28 cellular contexts compared by ENCODE assay signal in genomic region chr14:27371868-27372267, GRCh38.
"Had no signal": no experiment of that assay in that cellular context is flagged by ENCODE, and none has a peak within 500 bp of the region (broad histone marks: within the 10 kb centered on the region; RNA-seq: fewer than 3 reads in every experiment).

No MANE protein-coding gene starts in this region.

- H3K9me3 Mint-ChIP-seq: dendritic cell treated with granulocyte-macrophage colony-stimulating factor and Interleukin-4, amounts not matched to agents 40 ng/mL and 50 ng/mL, for 4 days; endodermal cell had no signal

- H3K9me3 ChIP-seq: colonic mucosa, esophagus muscularis mucosa, esophagus squamous epithelium, gastrocnemius medialis, gastroesophageal sphincter had no signal

- DNase-seq: colonic mucosa; cortex of kidney; dermis blood vessel endothelial cell; dorsolateral prefrontal cortex; effector CD4-positive, alpha-beta T cell; effector CD8-positive, alpha-beta T cell; effector memory CD4-positive, alpha-beta T cell; effector memory CD8-positive, alpha-beta T cell; endodermal cell; erythroblast; esophagus squamous epithelium; foreskin fibroblast; foreskin keratinocyte; foreskin melanocyte; gastrocnemius medialis; glutamatergic neuron; head of caudate nucleus; heart left ventricle; heart right ventricle had no signal

- H3K36me3 ChIP-seq: colonic mucosa, esophagus muscularis mucosa, esophagus squamous epithelium, gastrocnemius medialis, gastroesophageal sphincter, heart left ventricle, heart right ventricle had no signal

- H3K4me1 ChIP-seq: colonic mucosa, esophagus muscularis mucosa, esophagus squamous epithelium, foreskin keratinocyte, gastrocnemius medialis, gastroesophageal sphincter, heart left ventricle, heart right ventricle had no signal

- H3K27ac Mint-ChIP-seq: dendritic cell treated with granulocyte-macrophage colony-stimulating factor and Interleukin-4, amounts not matched to agents 40 ng/mL and 50 ng/mL, for 4 days; effector memory CD8-positive, alpha-beta T cell; endodermal cell had no signal

- ATAC-seq: effector memory CD8-positive, alpha-beta T cell; esophagus mucosa; foreskin keratinocyte; gastrocnemius medialis; gastroesophageal sphincter; heart left ventricle; heart right ventricle had no signal

- H3K27me3 Mint-ChIP-seq: dendritic cell treated with granulocyte-macrophage colony-stimulating factor and Interleukin-4, amounts not matched to agents 40 ng/mL and 50 ng/mL, for 4 days; effector memory CD8-positive, alpha-beta T cell had no signal

- H3K27ac ChIP-seq: colonic mucosa, coronary artery, dorsolateral prefrontal cortex, epithelial cell of prostate, esophagus muscularis mucosa, esophagus squamous epithelium, foreskin keratinocyte, gastrocnemius medialis, gastroesophageal sphincter, heart left ventricle, heart right ventricle had no signal

- FAIRE-seq: colon, endothelial cell of umbilical vein, frontal cortex had no signal

- H3K27me3 ChIP-seq: colonic mucosa, dorsolateral prefrontal cortex, esophagus muscularis mucosa, esophagus squamous epithelium, foreskin keratinocyte, gastrocnemius medialis, gastroesophageal sphincter, heart left ventricle, heart right ventricle had no signal

- H3K4me3 ChIP-seq: colonic mucosa, coronary artery, dorsolateral prefrontal cortex, esophagus muscularis mucosa, esophagus squamous epithelium, gastrocnemius medialis, gastroesophageal sphincter, heart left ventricle, heart right ventricle had no signal

- H3K4me3 Mint-ChIP-seq: dendritic cell treated with granulocyte-macrophage colony-stimulating factor and Interleukin-4, amounts not matched to agents 40 ng/mL and 50 ng/mL, for 4 days; effector memory CD8-positive, alpha-beta T cell; endodermal cell had no signal
